ENCODE assay signal across 1 cellular context in genomic region chrX:17550011-17550410, GRCh38.
TF ChIP-seq lines count a peak whose summit lies in the region.

No MANE protein-coding gene starts in this region.

TF ChIP-seq in GM23338, 12 proteins besides CTCF, POLR2A, EP300 and RAD21 (continued from another document):
- TF ChIP-seq REST (IDR thresholded peaks at IDR 0.05; ENCODE audit: unreplicated experiment), result no peak
- no peak for TF ChIP-seq ZNF462 (CRISPR knock-in tag; IDR thresholded peaks at IDR 0.05)
- no peak for TF ChIP-seq STAT1 (IDR thresholded peaks at IDR 0.05; ENCODE audit: unreplicated experiment)
- TF ChIP-seq POLR2AphosphoS5 (IDR thresholded peaks at IDR 0.05; ENCODE audit: low read depth), result no peak
- TF ChIP-seq ETS1 (IDR thresholded peaks at IDR 0.05), result no peak
- no peak for TF ChIP-seq ZNF331 (CRISPR knock-in tag; IDR thresholded peaks at IDR 0.05; ENCODE audit: low read depth)
- TF ChIP-seq CREB1 (CRISPR knock-in tag; IDR thresholded peaks at IDR 0.05; ENCODE audit: low read depth), result no peak
- TF ChIP-seq JUNB (IDR thresholded peaks at IDR 0.05; ENCODE audit: unreplicated experiment), result no peak
- TF ChIP-seq EZH2 (IDR thresholded peaks at IDR 0.05; ENCODE audit: low read depth, unreplicated experiment), result no peak
- TF ChIP-seq NANOG (IDR thresholded peaks at IDR 0.05; ENCODE audit: borderline replicate concordance), result no peak
- TF ChIP-seq ZNF114 (CRISPR knock-in tag; IDR thresholded peaks at IDR 0.05), result no peak
